In genomic region chr9:109119439-109120203, GRCh38 we compare ENCODE assay signal across 8 cellular contexts. TPM values are rescaled to one million over a fixed set of nuclear protein-coding genes. Genes with fewer than 3 reads are reported as not detected.
DNase-seq lines count a peak whose midpoint lies in the region; ATAC-seq, FAIRE-seq and TF ChIP-seq lines count a peak whose summit lies in the region.

TSS of gene TMEM245 (minus strand) at chr9:109119947. CDS start at chr9:109119913, 34 bp downstream.

- peak within 1 kb of the TSS; percentile 78 to 96 (median 90) for H3K27ac ChIP-seq in adrenal gland
- peak within 1 kb of the TSS; percentile 44 to 99 (median 94) for H3K27ac ChIP-seq in heart right ventricle
- H3K27ac ChIP-seq in upper lobe of right lung, result peak within 1 kb of the TSS; percentile 89

- ATAC-seq in HG02852 (IDR thresholded peaks at IDR 0.05; ENCODE audit: unreplicated experiment) (peak; percentile 87), heart right ventricle (peak; percentile 95 to 99 (median 98)), upper lobe of right lung (peak; percentile 96)

- peak; percentile 80 for DNase-seq in GM12892 (ENCODE audit: insufficient read length)
- peak; percentile 97 for DNase-seq in NCI-H146 (lab: John Stamatoyannopoulos, UW)
- DNase-seq in T-helper 1 cell, result peak; percentile 88 to 98 (median 94)
- DNase-seq in adrenal gland, result peak; percentile 96 to 99 (median 98)
- DNase-seq in heart right ventricle, result peak; percentile 94 to 99
- DNase-seq in posterior vena cava (ENCODE audit: low spot score), result peak; percentile 99
- DNase-seq in upper lobe of right lung, result peak; percentile 97

- TF ChIP-seq POLR2A in GM12892 (IDR thresholded peaks at IDR 0.05; ENCODE audit: low read depth, low read length), result peak; percentile 84
- peak; percentile 75 to 91 for TF ChIP-seq POLR2A in adrenal gland (IDR thresholded peaks at IDR 0.05)

- H3K27me3 ChIP-seq in adrenal gland (no peaks in the 10 kb centered on the region), heart right ventricle (no peaks in the 10 kb centered on the region), upper lobe of right lung (no peaks in the 10 kb centered on the region)

- 0 to 1% (median 0%) methylated on average over 7 to 88 of the region's 88 CpGs for WGBS in adrenal gland, 4 donors
- WGBS in heart right ventricle, 2 donors, result 0% methylated on average over 86 to 88 of the region's 88 CpGs

- peaks cover 27 to 39% of the 10 kb centered on the region in 2 donors for H3K4me1 ChIP-seq in adrenal gland (replicated peaks in 1 of 2)
- H3K4me1 ChIP-seq in heart right ventricle, result peaks cover under 1 to 51% (median 38%) of the 10 kb centered on the region in 9 donors
- H3K4me1 ChIP-seq in upper lobe of right lung, result peaks cover 42% of the 10 kb centered on the region

- H3K4me3 ChIP-seq in adrenal gland (peak within 1 kb of the TSS; percentile 66 to 79 (median 70)), heart right ventricle (peak within 1 kb of the TSS; percentile 68 to 99 (median 92)), upper lobe of right lung (peak within 1 kb of the TSS; percentile 93)

- FAIRE-seq in GM12892 (lab: Jason Lieb, UNC), result peak; percentile 86

- H3K9me3 ChIP-seq in adrenal gland (replicated peaks in 1 of 3) (no peaks in the 10 kb centered on the region), heart right ventricle (no peaks in the 10 kb centered on the region), upper lobe of right lung (no peaks in the 10 kb centered on the region)

- TF ChIP-seq CTCF in adrenal gland (IDR thresholded peaks at IDR 0.05) (no peak), heart right ventricle (IDR thresholded peaks at IDR 0.05) (peak in 3 of 9 donors; percentile 3 to 23 (median 22)), upper lobe of right lung (IDR thresholded peaks at IDR 0.05) (peak; percentile 19)

- intact Hi-C loops in adrenal gland (cut with DNase I) (loop anchor here in 1 of 2 donors (10.0 kb wide), 1 partner anchor 185 kb away; the partner anchor contains the start of genes ABITRAM and ELP1), heart right ventricle (cut with DNase I) (loop anchor here in 3 of 10 donors (10.0 kb wide), 2 partner anchors 105 to 185 kb away; partner anchors contain the start of gene CTNNAL1 (in 2 of the 3)), posterior vena cava (cut with DNase I) (loop anchor here in 1 of 2 donors (2.0 kb wide), 1 partner anchor 91 kb away; no protein-coding TSS in a partner anchor), upper lobe of right lung (cut with DNase I) (no loop called here)

- H3K36me3 ChIP-seq in adrenal gland (replicated peaks in 1 of 2) (no peaks in the 10 kb centered on the region), heart right ventricle (no peaks in the 10 kb centered on the region), upper lobe of right lung (no peaks in the 10 kb centered on the region)

RNA-seq across cellular contexts. Expression of gene TMEM245, which starts in this region (rescaled TPM):
- polyA plus RNA-seq in GM12892 (2012; ENCODE audit: missing spikeins), result 16.7 TPM
- total RNA-seq in adrenal gland (100 to 1,000 TPM in 7 of 8 donors, 10 to 100 TPM in 1; 97.5 to 363 (median 206) TPM), heart right ventricle (100 to 1,000 TPM in 5 of 10 donors, 10 to 100 TPM in 5; 84.2 to 152 (median 99.9) TPM), posterior vena cava (10 to 100 TPM; 44.9 to 52.3 TPM), upper lobe of right lung (92.1 TPM)
- polyA plus RNA-seq in adrenal gland (10 to 100 TPM; 23.6 to 79.5 (median 27.5) TPM), heart right ventricle (10 to 100 TPM; 17.0 to 23.5 TPM)

Comparison
In these comparisons a context has a peak if more than half of its experiments do, and no peak if none do; other contexts are left out.
1. Peak in every context shown above with its lines: DNase-seq, ATAC-seq, H3K4me3 ChIP-seq and H3K27ac ChIP-seq.